ENCODE assay signal across 10 cellular contexts in genomic region chr17:78125976-78126894, GRCh38. TPM values are rescaled to one million over a fixed set of nuclear protein-coding genes. Genes with fewer than 3 reads are reported as not detected.
DNase-seq lines count a peak whose midpoint lies in the region; ATAC-seq, FAIRE-seq and TF ChIP-seq lines count a peak whose summit lies in the region.
"Had no signal": no experiment of that assay in that cellular context is flagged by ENCODE, and none has a peak within 500 bp of the region (broad histone marks: within the 10 kb centered on the region; RNA-seq: fewer than 3 reads in every experiment).

No MANE protein-coding gene starts in this region.

- H3K27ac Mint-ChIP-seq in CD4-positive, alpha-beta T cell, result peak overlapping the region; percentile 83
- peak overlapping the region; percentile 81 to 90 for H3K27ac Mint-ChIP-seq in natural killer cell treated with Interleukin-12 subunit alpha and Interleukin-12 subunit beta and Interleukin-15 and Interleukin-18, amount 100 ng/mL, for 72 hours

- CTCF ChIA-PET in CD4-positive, alpha-beta T cell (lab: Charles Lee), result interaction anchor here (1.7 to 6.5 kb wide), 4 partner anchors 8 to 50 kb away, joined by 4 to 28 read pairs (median 16); no protein-coding TSS in a partner anchor
- CTCF ChIA-PET in GM12878 (lab: Yijun Ruan, JAX), result interaction anchor here (0.6 to 12.7 kb wide), 8 partner anchors 10 to 107 kb away, joined by 3 to 100 read pairs (median 5); no protein-coding TSS in a partner anchor

- H4K20me1 ChIP-seq in KMS-11 (ENCODE audit: insufficient read depth) (no peaks in the 10 kb centered on the region), GM12878 (ENCODE audit: control insufficient read depth, insufficient read depth) (no peaks in the 10 kb centered on the region)

- no peaks in the 10 kb centered on the region for H3K9me3 Mint-ChIP-seq in CD4-positive, alpha-beta T cell
- H3K9me3 Mint-ChIP-seq in natural killer cell treated with Interleukin-12 subunit alpha and Interleukin-12 subunit beta and Interleukin-15 and Interleukin-18, amount 100 ng/mL, for 72 hours, result no peaks in the 10 kb centered on the region

- H3K27ac ChIP-seq in CD4-positive, alpha-beta T cell (ENCODE audit: low read depth, low read length), result peak overlapping the region; percentile 92
- no peak overlapping the region; the same call in 1 of the 2 replicates for H3K27ac ChIP-seq in KMS-11
- peak overlapping the region; percentile 95 for H3K27ac ChIP-seq in GM12878 (ENCODE audit: control insufficient read depth, insufficient read depth)
- no peak overlapping the region for H3K27ac ChIP-seq in tibial artery

- H3K9me3 ChIP-seq in CD4-positive, alpha-beta T cell (ENCODE audit: control insufficient read depth, low read length), result no peaks in the 10 kb centered on the region
- no peaks in the 10 kb centered on the region for H3K9me3 ChIP-seq in GM12878 (replicated peaks; ENCODE audit: control insufficient read depth, insufficient read depth, low read length)
- no peaks in the 10 kb centered on the region for H3K9me3 ChIP-seq in tibial artery
- H3K9me3 ChIP-seq: ascending aorta had no signal

- WGBS in GM12878 (ENCODE audit: insufficient coverage, insufficient replicate concordance, low lambda C conversion rate, missing lambda C conversion rate), result 10% methylated on average over 21 of the region's 25 CpGs

- H3K9ac ChIP-seq in KMS-11 (no peak overlapping the region), GM12878 (ENCODE audit: control insufficient read depth, insufficient read depth, low read length) (peak overlapping the region; percentile 93)

- RAD21 ChIA-PET in GM12878 (lab: Charles Lee; ENCODE audit: unreplicated experiment), result interaction anchor here (0.9 to 3.9 kb wide), 10 partner anchors 8 to 106 kb away, joined by 4 to 29 read pairs (median 7); no protein-coding TSS in a partner anchor

- H3K36me3 ChIP-seq in KMS-11 (ENCODE audit: insufficient read depth) (no peaks in the 10 kb centered on the region), GM12878 (ENCODE audit: control insufficient read depth in 2 of 2, insufficient read depth in 2 of 2, low read length in 1 of 2) (peaks cover 11 to 13% of the 10 kb centered on the region in 2 experiments), tibial artery (peaks cover 0 to 31% (median 4%) of the 10 kb centered on the region in 3 donors)
- H3K36me3 ChIP-seq: ascending aorta had no signal

- in situ Hi-C loops in GM12878 (cut with MboI), result no loop called here

- no peak for TF ChIP-seq EP300 in GM12878 (IDR thresholded peaks at IDR 0.05; ENCODE audit: borderline replicate concordance in 1 of 2, control insufficient read depth in 1 of 2, low read depth in 2 of 2, low read length in 2 of 2)

- DNase-seq in CD4-positive, alpha-beta T cell, result peak in 1 of 10 experiments; percentile 36
- no peak for DNase-seq in GM12878 (ENCODE audit: low read depth, low spot score)
- no peak for DNase-seq in natural killer cell treated with Interleukin-12 subunit alpha and Interleukin-12 subunit beta and Interleukin-15 and Interleukin-18, amount 100 ng/mL, for 72 hours (ENCODE audit: low spot score)
- no peak for DNase-seq in NCI-H2227 (lab: John Stamatoyannopoulos, UW; ENCODE audit: unreplicated experiment)
- DNase-seq in SW480 (ENCODE audit: low spot score), result no peak
- DNase-seq in tibial artery, result no peak
- no peak for DNase-seq in cerebellar cortex (ENCODE audit: low spot score)

- TF ChIP-seq POLR2A in GM12878 (IDR thresholded peaks at IDR 0.05; ENCODE audit: low read depth, low read length), result peak; percentile 58

- FAIRE-seq in GM12878 (lab: Jason Lieb, UNC), result no peak

- H3K4me2 ChIP-seq in KMS-11, result peak overlapping the region; percentile 97; the same call in 1 of the 2 replicates
- H3K4me2 ChIP-seq in GM12878 (ENCODE audit: control insufficient read depth, insufficient read depth), result peak overlapping the region; percentile 100

- no peak for TF ChIP-seq RAD21 in GM12878 (IDR thresholded peaks at IDR 0.05; ENCODE audit: insufficient read depth, low read depth, low read length)

- no peak overlapping the region for H2AFZ ChIP-seq in KMS-11 (ENCODE audit: low read depth)
- no peak overlapping the region for H2AFZ ChIP-seq in GM12878 (ENCODE audit: control insufficient read depth, low read depth, low read length)

- H3K4me1 Mint-ChIP-seq in CD4-positive, alpha-beta T cell (ENCODE audit: low read depth), result peaks cover 72% of the 10 kb centered on the region
- H3K4me1 Mint-ChIP-seq in natural killer cell treated with Interleukin-12 subunit alpha and Interleukin-12 subunit beta and Interleukin-15 and Interleukin-18, amount 100 ng/mL, for 72 hours (ENCODE audit: low read depth in 2 of 2), result peaks cover 46 to 54% of the 10 kb centered on the region in 2 donors

- H3K4me1 ChIP-seq in KMS-11 (ENCODE audit: low read depth, poor library complexity, severe bottlenecking) (peaks cover 60% of the 10 kb centered on the region), GM12878 (ENCODE audit: control insufficient read depth, insufficient read depth, low read length) (peaks cover 73% of the 10 kb centered on the region), tibial artery (peaks cover 0 to 57% (median 42%) of the 10 kb centered on the region in 4 donors)

- no peaks in the 10 kb centered on the region for H3K27me3 ChIP-seq in CD4-positive, alpha-beta T cell (ENCODE audit: control insufficient read depth, insufficient read depth, low read length)
- H3K27me3 ChIP-seq in KMS-11 (ENCODE audit: insufficient read depth, low read depth) (no peaks in the 10 kb centered on the region), GM12878 (replicated peaks in 1 of 2; ENCODE audit: control insufficient read depth in 2 of 2, insufficient read depth in 2 of 2, low read length in 1 of 2) (no peaks in the 10 kb centered on the region), tibial artery (peaks cover 0 to 84% of the 10 kb centered on the region in 2 donors)
- H3K27me3 ChIP-seq: ascending aorta had no signal

- H3K27me3 Mint-ChIP-seq in CD4-positive, alpha-beta T cell, result no peaks in the 10 kb centered on the region
- no peaks in the 10 kb centered on the region for H3K27me3 Mint-ChIP-seq in natural killer cell treated with Interleukin-12 subunit alpha and Interleukin-12 subunit beta and Interleukin-15 and Interleukin-18, amount 100 ng/mL, for 72 hours

- H3K4me3 Mint-ChIP-seq in CD4-positive, alpha-beta T cell, result peak overlapping the region; percentile 96
- H3K4me3 Mint-ChIP-seq in natural killer cell treated with Interleukin-12 subunit alpha and Interleukin-12 subunit beta and Interleukin-15 and Interleukin-18, amount 100 ng/mL, for 72 hours, result peak overlapping the region; percentile 84

- SMC1A ChIA-PET in GM12878 (lab: Charles Lee; ENCODE audit: uncharacterized antibody, unreplicated experiment), result interaction anchor here (1.1 to 2.9 kb wide), 6 partner anchors 10 to 55 kb away, joined by 3 to 10 read pairs (median 6); no protein-coding TSS in a partner anchor

- H3K4me3 ChIP-seq in KMS-11 (IDR thresholded peaks at IDR 0.05; ENCODE audit: insufficient read depth, low read depth, low read length), result no peak overlapping the region
- H3K4me3 ChIP-seq in GM12878, result peak overlapping the region; percentile 94
- no peak overlapping the region for H3K4me3 ChIP-seq in tibial artery

- BruUV-seq in GM12878 (replicated peaks; lab: Mats Ljungman, UMichigan), result no TSS peak

- POLR2A ChIA-PET in CD4-positive, alpha-beta T cell (lab: Charles Lee), result interaction anchor here (0.6 to 15.4 kb wide), 11 partner anchors 11 to 985 kb away, joined by 3 to 766 read pairs (median 6); partner anchors contain the start of genes SEC14L1, TMC8 and TNRC6C
- POLR2A ChIA-PET in GM12878 (lab: Charles Lee), result interaction anchor here (0.9 to 8.0 kb wide), 9 partner anchors 10 to 107 kb away, joined by 3 to 85 read pairs (median 4); partner anchors contain the start of genes AFMID, SYNGR2 and TK1

- no peak for ATAC-seq in CD4-positive, alpha-beta T cell (ENCODE audit: poor library complexity)
- no peak for ATAC-seq in GM12878
- no peak for ATAC-seq in natural killer cell treated with Interleukin-12 subunit alpha and Interleukin-12 subunit beta and Interleukin-15 and Interleukin-18, amount 100 ng/mL, for 72 hours

- intact Hi-C loops in CD4-positive, alpha-beta T cell (cut with DNase I, micrococcal nuclease), result loop anchor here (5.0 to 10.0 kb wide), 4 partner anchors 126 to 299 kb away; partner anchors contain the start of gene SOCS3 (in 1 of the 2)
- intact Hi-C loops in GM12878 (cut with micrococcal nuclease; ENCODE audit: unreplicated experiment), result no loop called here
- intact Hi-C loops in tibial artery (cut with DNase I; ENCODE audit: low total_unique reads), result no loop called here

- peaks cover 35% of the 10 kb centered on the region for H3K79me2 ChIP-seq in KMS-11 (ENCODE audit: insufficient read depth, low read depth)
- peaks cover 98% of the 10 kb centered on the region for H3K79me2 ChIP-seq in GM12878 (ENCODE audit: control insufficient read depth, insufficient read depth, low read length)

- peaks cover 85% of the 10 kb centered on the region for H3K36me3 Mint-ChIP-seq in CD4-positive, alpha-beta T cell (ENCODE audit: low read depth)
- H3K36me3 Mint-ChIP-seq in natural killer cell treated with Interleukin-12 subunit alpha and Interleukin-12 subunit beta and Interleukin-15 and Interleukin-18, amount 100 ng/mL, for 72 hours, result peaks cover 7% of the 10 kb centered on the region

- no peak for TF ChIP-seq CTCF in CD4-positive, alpha-beta T cell (IDR thresholded peaks at IDR 0.05)
- TF ChIP-seq CTCF in KMS-11 (conservative IDR thresholded peaks at IDR 0.05; ENCODE audit: low read depth, low read length) (no peak), GM12878 (IDR thresholded peaks at IDR 0.05 in 2 of 3, conservative IDR thresholded peaks at IDR 0.05 in 1 of 3; ENCODE audit: control insufficient read depth in 2 of 3, extremely low read depth in 1 of 3, insufficient read depth in 1 of 3, low read depth in 3 of 3, low read length in 3 of 3) (no peak), tibial artery (IDR thresholded peaks at IDR 0.05) (no peak)

RNA-seq across cellular contexts. Expression of gene TMC6, which starts 2.3 kb away (rescaled TPM):
- 100 to 1,000 TPM; 645 to 659 TPM for total RNA-seq in CD4-positive, alpha-beta T cell
- total RNA-seq in GM12878 (2013; cell fraction: nucleolus; rRNA removed), result 479 and 553 TPM in 2 replicates
- 104 and 117 TPM in 2 replicates for total RNA-seq in GM12878 (2014; rRNA removed)
- total RNA-seq in GM12878 (2014; rRNA removed; fragmentation: Illumina TruSeq; extraction: Trizol), result 34.2 and 39.1 TPM in 2 replicates
- 206 and 232 TPM in 2 replicates for total RNA-seq in GM12878 (2021)
- 47.5 TPM for polyA plus RNA-seq in GM12878 (2011; ENCODE audit: low read depth)
- 25.6 and 38.0 TPM in 2 replicates for polyA plus RNA-seq in GM12878 (2011; rRNA removed)
- polyA plus RNA-seq in GM12878 (2011; cell fraction: cytosol; rRNA removed), result 39.0 and 65.3 TPM in 2 replicates
- polyA plus RNA-seq in GM12878 (2011; cell fraction: nucleus; rRNA removed), result 658 and 780 TPM in 2 replicates
- 192 and 207 TPM in 2 replicates for polyA plus RNA-seq in GM12878 (2012)
- 2.0 and 20.0 TPM in 2 replicates for polyA plus RNA-seq in GM12878 (2014; fragmentation: Illumina TruSeq; extraction: Trizol)
- 10 to 100 TPM in 1 of 2 experiments, 1 to 10 TPM in 1; 1.9 to 11.5 TPM for polyA plus RNA-seq in GM12878 (2014; fragmentation: Nextera tagmentation; extraction: Ambion mirVana)
- polyA plus RNA-seq in GM12878 (2014; rRNA removed), result 136 and 153 TPM in 2 replicates
- 10 to 100 TPM; 82.0 to 94.4 TPM for polyA plus RNA-seq in GM12878 (2016; fragmentation: Nextera tagmentation; extraction: Ambion mirVana)
- polyA minus RNA-seq in GM12878 (2011; rRNA and poly(A)+ RNA removed), result 24.9 and 76.7 TPM in 2 replicates
- polyA minus RNA-seq in GM12878 (2011; cell fraction: cytosol; rRNA and poly(A)+ RNA removed), result 38.3 and 48.8 TPM in 2 replicates
- 152 and 216 TPM in 2 replicates for polyA minus RNA-seq in GM12878 (2011; cell fraction: nucleus; rRNA and poly(A)+ RNA removed)
- 100 to 1,000 TPM; 282 to 351 TPM for total RNA-seq in natural killer cell treated with Interleukin-12 subunit alpha and Interleukin-12 subunit beta and Interleukin-15 and Interleukin-18, amount 100 ng/mL, for 72 hours

RNA-seq across cellular contexts. Expression of gene TMC8, which starts 4.3 kb away (rescaled TPM):
- 100 to 1,000 TPM; 567 to 577 TPM for total RNA-seq in CD4-positive, alpha-beta T cell
- 310 and 316 TPM in 2 replicates for total RNA-seq in GM12878 (2013; cell fraction: nucleolus; rRNA removed)
- total RNA-seq in GM12878 (2014; rRNA removed) (40.9 and 41.9 TPM in 2 replicates), GM12878 (2014; rRNA removed; fragmentation: Illumina TruSeq; extraction: Trizol) (22.2 and 25.4 TPM in 2 replicates), GM12878 (2021) (120 and 128 TPM in 2 replicates)
- polyA plus RNA-seq in GM12878 (2011; ENCODE audit: low read depth), result 110 TPM
- polyA plus RNA-seq in GM12878 (2011; rRNA removed) (19.5 and 36.5 TPM in 2 replicates), GM12878 (2014; fragmentation: Illumina TruSeq; extraction: Trizol) (16.7 and 45.9 TPM in 2 replicates), GM12878 (2014; fragmentation: Nextera tagmentation; extraction: Ambion mirVana) (1 to 10 TPM; 2.7 to 8.4 TPM), GM12878 (2014; rRNA removed) (118 and 129 TPM in 2 replicates), GM12878 (2016; fragmentation: Nextera tagmentation; extraction: Ambion mirVana) (10 to 100 TPM; 38.2 to 48.1 TPM)
- 62.8 and 67.7 TPM in 2 replicates for polyA plus RNA-seq in GM12878 (2011; cell fraction: cytosol; rRNA removed)
- 353 and 365 TPM in 2 replicates for polyA plus RNA-seq in GM12878 (2011; cell fraction: nucleus; rRNA removed)
- polyA plus RNA-seq in GM12878 (2012), result 116 and 163 TPM in 2 replicates
- polyA minus RNA-seq in GM12878 (2011; rRNA and poly(A)+ RNA removed), result 87.9 and 94.3 TPM in 2 replicates
- polyA minus RNA-seq in GM12878 (2011; cell fraction: cytosol; rRNA and poly(A)+ RNA removed), result 17.8 and 22.5 TPM in 2 replicates
- 96.8 and 128 TPM in 2 replicates for polyA minus RNA-seq in GM12878 (2011; cell fraction: nucleus; rRNA and poly(A)+ RNA removed)
- 100 to 1,000 TPM in 1 of 2 donors, 10 to 100 TPM in 1; 87.1 to 209 TPM for total RNA-seq in natural killer cell treated with Interleukin-12 subunit alpha and Interleukin-12 subunit beta and Interleukin-15 and Interleukin-18, amount 100 ng/mL, for 72 hours

RNA-seq across cellular contexts. Expression of gene C17orf99, which starts 19.9 kb away (rescaled TPM):
- total RNA-seq in CD4-positive, alpha-beta T cell, result not detected
- 3.6 and 5.5 TPM in 2 replicates for total RNA-seq in GM12878 (2013; cell fraction: nucleolus; rRNA removed)
- 2.1 and 5.9 TPM in 2 replicates for total RNA-seq in GM12878 (2014; rRNA removed)
- 1.6 and 1.9 TPM in 2 replicates for total RNA-seq in GM12878 (2014; rRNA removed; fragmentation: Illumina TruSeq; extraction: Trizol)
- 3.1 and 4.4 TPM in 2 replicates for total RNA-seq in GM12878 (2021)
- polyA plus RNA-seq in GM12878 (2011; ENCODE audit: low read depth), result 1.5 TPM
- polyA plus RNA-seq in GM12878 (2011; rRNA removed), result 2.2 and 3.5 TPM in 2 replicates
- 4.1 and 4.5 TPM in 2 replicates for polyA plus RNA-seq in GM12878 (2011; cell fraction: cytosol; rRNA removed)
- polyA plus RNA-seq in GM12878 (2011; cell fraction: nucleus; rRNA removed), result 5.0 and 11.8 TPM in 2 replicates
- 3.6 and 6.7 TPM in 2 replicates for polyA plus RNA-seq in GM12878 (2012)
- 0.22 and 1.4 TPM in 2 replicates for polyA plus RNA-seq in GM12878 (2014; fragmentation: Illumina TruSeq; extraction: Trizol)
- polyA plus RNA-seq in GM12878 (2014; fragmentation: Nextera tagmentation; extraction: Ambion mirVana), result under 1 TPM; 0.20 to 0.48 TPM
- 4.8 and 5.6 TPM in 2 replicates for polyA plus RNA-seq in GM12878 (2014; rRNA removed)
- polyA plus RNA-seq in GM12878 (2016; fragmentation: Nextera tagmentation; extraction: Ambion mirVana), result 1 to 10 TPM; 3.0 to 4.5 TPM
- 2.9 and 5.1 TPM in 2 replicates for polyA minus RNA-seq in GM12878 (2011; rRNA and poly(A)+ RNA removed)
- 2.7 TPM in 1 of 2 replicates, not detected in the other for polyA minus RNA-seq in GM12878 (2011; cell fraction: cytosol; rRNA and poly(A)+ RNA removed)
- 0.36 and 4.7 TPM in 2 replicates for polyA minus RNA-seq in GM12878 (2011; cell fraction: nucleus; rRNA and poly(A)+ RNA removed)
- total RNA-seq in natural killer cell treated with Interleukin-12 subunit alpha and Interleukin-12 subunit beta and Interleukin-15 and Interleukin-18, amount 100 ng/mL, for 72 hours, result not detected
- total RNA-seq: ascending aorta, SK-MEL-5 had no signal

RNA-seq across cellular contexts. Expression of gene SYNGR2, which starts 42.1 kb away (rescaled TPM):
- 10 to 100 TPM; 34.9 to 41.3 TPM for total RNA-seq in CD4-positive, alpha-beta T cell
- total RNA-seq in GM12878 (2013; cell fraction: nucleolus; rRNA removed), result 161 and 167 TPM in 2 replicates
- total RNA-seq in GM12878 (2014; rRNA removed) (189 and 212 TPM in 2 replicates), GM12878 (2014; rRNA removed; fragmentation: Illumina TruSeq; extraction: Trizol) (112 and 126 TPM in 2 replicates), GM12878 (2021) (291 and 310 TPM in 2 replicates)
- 105 TPM for polyA plus RNA-seq in GM12878 (2011; ENCODE audit: low read depth)
- polyA plus RNA-seq in GM12878 (2011; rRNA removed) (134 and 329 TPM in 2 replicates), GM12878 (2014; fragmentation: Illumina TruSeq; extraction: Trizol) (69.3 and 212 TPM in 2 replicates), GM12878 (2014; fragmentation: Nextera tagmentation; extraction: Ambion mirVana) (10 to 100 TPM in 1 of 2 experiments, 1 to 10 TPM in 1; 4.4 to 28.8 TPM), GM12878 (2014; rRNA removed) (310 and 312 TPM in 2 replicates), GM12878 (2016; fragmentation: Nextera tagmentation; extraction: Ambion mirVana) (100 to 1,000 TPM; 491 to 529 TPM)
- polyA plus RNA-seq in GM12878 (2011; cell fraction: cytosol; rRNA removed), result 630 and 860 TPM in 2 replicates
- 304 and 332 TPM in 2 replicates for polyA plus RNA-seq in GM12878 (2011; cell fraction: nucleus; rRNA removed)
- polyA plus RNA-seq in GM12878 (2012), result 386 and 393 TPM in 2 replicates
- 329 and 477 TPM in 2 replicates for polyA minus RNA-seq in GM12878 (2011; rRNA and poly(A)+ RNA removed)
- 131 and 150 TPM in 2 replicates for polyA minus RNA-seq in GM12878 (2011; cell fraction: cytosol; rRNA and poly(A)+ RNA removed)
- polyA minus RNA-seq in GM12878 (2011; cell fraction: nucleus; rRNA and poly(A)+ RNA removed), result 60.8 and 82.3 TPM in 2 replicates
- total RNA-seq in natural killer cell treated with Interleukin-12 subunit alpha and Interleukin-12 subunit beta and Interleukin-15 and Interleukin-18, amount 100 ng/mL, for 72 hours, result 100 to 1,000 TPM in 1 of 2 donors, 10 to 100 TPM in 1; 84.9 to 120 TPM

Comparison
In these comparisons a context has a peak if more than half of its experiments do, and no peak if none do; other contexts are left out.
1. H3K27ac ChIP-seq: peak in CD4-positive, alpha-beta T cell (single experiment) and GM12878 (single experiment); none in KMS-11 (single experiment) and tibial artery (0 of 2).
2. intact Hi-C loops: an anchor here in CD4-positive, alpha-beta T cell (5.0 to 10.0 kb wide); none called in GM12878 and tibial artery.